ENCODE assay signal across 11 cellular contexts in genomic region chr19:51693246-51693645, GRCh38. TPM values are rescaled to one million over a fixed set of nuclear protein-coding genes. Genes with fewer than 3 reads are reported as not detected.
DNase-seq lines count a peak whose midpoint lies in the region; ATAC-seq, FAIRE-seq and TF ChIP-seq lines count a peak whose summit lies in the region.
"Had no signal": no experiment of that assay in that cellular context is flagged by ENCODE, and none has a peak within 500 bp of the region (broad histone marks: within the 10 kb centered on the region; RNA-seq: fewer than 3 reads in every experiment).

TSS of gene SPACA6 (plus strand) at chr19:51693330. CDS start at chr19:51693527, 197 bp downstream.

- H3K27me3 Mint-ChIP-seq in brain, result peaks cover 9% of the 10 kb centered on the region

- H3K9ac ChIP-seq in keratinocyte (ENCODE audit: control insufficient read depth, extremely low read depth, insufficient read depth, low read length) (no peak within 1 kb of the TSS), smooth muscle cell (ENCODE audit: low read depth) (no peak within 1 kb of the TSS)

- H3K4me3 ChIP-seq in HFF-Myc (replicated peaks; ENCODE audit: low read depth, low read length) (peak within 1 kb of the TSS; percentile 82), keratinocyte (ENCODE audit: control insufficient read depth in 2 of 3, extremely low read depth in 1 of 3, insufficient read depth in 2 of 3, low read depth in 1 of 3, low read length in 3 of 3) (no peak within 1 kb of the TSS), smooth muscle cell (peak within 1 kb of the TSS; percentile 65)

- H3K4me2 ChIP-seq in keratinocyte (ENCODE audit: control insufficient read depth, extremely low read depth, insufficient read depth, low read depth, low read length), result peak within 1 kb of the TSS; percentile 5
- peak within 1 kb of the TSS; percentile 91 for H3K4me2 ChIP-seq in smooth muscle cell

- H4K20me1 ChIP-seq in keratinocyte (ENCODE audit: control insufficient read depth, extremely low read depth, insufficient read depth, low read length), result peaks cover 5% of the 10 kb centered on the region
- H4K20me1 ChIP-seq in smooth muscle cell (ENCODE audit: low read depth), result peaks cover 74% of the 10 kb centered on the region

- H3K36me3 Mint-ChIP-seq in brain, result peaks cover 51% of the 10 kb centered on the region

- H3K36me3 ChIP-seq in keratinocyte (ENCODE audit: control insufficient read depth in 2 of 2, extremely low read depth in 1 of 2, insufficient read depth in 2 of 2, low read length in 2 of 2), result peaks cover 19 to 43% of the 10 kb centered on the region in 2 experiments
- no peaks in the 10 kb centered on the region for H3K36me3 ChIP-seq in smooth muscle cell (ENCODE audit: low read depth)
- H3K36me3 ChIP-seq: pancreas had no signal

- H3K9me3 ChIP-seq in keratinocyte (ENCODE audit: control insufficient read depth, low read depth, low read length) (no peaks in the 10 kb centered on the region), smooth muscle cell (replicated peaks; ENCODE audit: low read depth) (no peaks in the 10 kb centered on the region)
- H3K9me3 ChIP-seq: pancreas had no signal

- H3K4me1 ChIP-seq in keratinocyte (ENCODE audit: control insufficient read depth, extremely low read depth, insufficient read depth, low read length) (peaks cover 10% of the 10 kb centered on the region), smooth muscle cell (ENCODE audit: low read depth) (peaks cover 4% of the 10 kb centered on the region)
- H3K4me1 ChIP-seq: pancreas had no signal

- H3K27me3 ChIP-seq in keratinocyte (ENCODE audit: control insufficient read depth, extremely low read depth, insufficient read depth, low read length), result no peaks in the 10 kb centered on the region
- no peaks in the 10 kb centered on the region for H3K27me3 ChIP-seq in smooth muscle cell (ENCODE audit: low read depth)
- H3K27me3 ChIP-seq: pancreas had no signal

- ATAC-seq in HG03571 (IDR thresholded peaks at IDR 0.05; ENCODE audit: unreplicated experiment) (no peak), HG02678 (IDR thresholded peaks at IDR 0.05; ENCODE audit: unreplicated experiment) (no peak), HG03025 (IDR thresholded peaks at IDR 0.05; ENCODE audit: low FRiP score, unreplicated experiment) (no peak)
- ATAC-seq: pancreas had no signal

- DNase-seq in HFF-Myc (ENCODE audit: extremely low read depth, low read depth) (no peak), keratinocyte (ENCODE audit: low read depth, low spot score) (no peak), smooth muscle cell (lab: John Stamatoyannopoulos, UW; ENCODE audit: unreplicated experiment) (no peak), GM13977 (ENCODE audit: low spot score) (no peak)

- H2AFZ ChIP-seq in keratinocyte (ENCODE audit: control insufficient read depth, low read length) (no peak within 1 kb of the TSS), smooth muscle cell (ENCODE audit: low read depth) (no peak within 1 kb of the TSS)

- H3K27ac ChIP-seq in keratinocyte (ENCODE audit: control insufficient read depth, insufficient read depth, low read length), result no peak within 1 kb of the TSS
- peak within 1 kb of the TSS; percentile 96 for H3K27ac ChIP-seq in smooth muscle cell (ENCODE audit: low read depth)
- H3K27ac ChIP-seq: pancreas had no signal

- dilution Hi-C loops in keratinocyte (cut with MboI; ENCODE audit: extremely low pct_ligation_motif_present, low sequenced_read_pairs), result no loop called here

- no peak for FAIRE-seq in keratinocyte (lab: Jason Lieb, UNC)
- FAIRE-seq: G401.6, pancreas had no signal

- 95% methylated on average over 8 of the region's 8 CpGs for WGBS in smooth muscle cell (ENCODE audit: low lambda C conversion rate)

- peaks cover 58% of the 10 kb centered on the region for H3K79me2 ChIP-seq in keratinocyte (ENCODE audit: control insufficient read depth, insufficient read depth, low read length)
- H3K79me2 ChIP-seq in smooth muscle cell (ENCODE audit: low read depth), result peaks cover 90% of the 10 kb centered on the region

- in situ Hi-C loops in GM13977 (cut with MboI; ENCODE audit: low pct_unique_long_range_greater_than_20kb, low sequenced_read_pairs, unreplicated experiment), result no loop called here

- H3K4me3 Mint-ChIP-seq in brain, result peak within 1 kb of the TSS; percentile 84 to 94 (median 88)
- H3K4me3 Mint-ChIP-seq: stimulated activated naive CD8-positive, alpha-beta T cell treated with anti-CD3 and anti-CD28 coated beads, Interleukin-15, Interleukin-2, amounts not matched to agents 100 ng/mL and 50 ng/mL, for 24 hours had no signal

- H3K4me1 Mint-ChIP-seq in brain, result peaks cover 41% of the 10 kb centered on the region

- peaks cover 30% of the 10 kb centered on the region for H3F3A ChIP-seq in smooth muscle cell (ENCODE audit: low read depth)

- H3K9me3 Mint-ChIP-seq in brain, result peaks cover 0 to under 1% (median 0%) of the 10 kb centered on the region in 5 experiments
- H3K9me3 Mint-ChIP-seq: stimulated activated naive CD8-positive, alpha-beta T cell treated with anti-CD3 and anti-CD28 coated beads, Interleukin-15, Interleukin-2, amounts not matched to agents 100 ng/mL and 50 ng/mL, for 24 hours had no signal

- peaks cover 2% of the 10 kb centered on the region for H3K9me1 ChIP-seq in keratinocyte (ENCODE audit: control insufficient read depth, extremely low read depth, insufficient read depth, low read length)

- peak within 1 kb of the TSS; percentile 84 to 96 (median 93) for H3K27ac Mint-ChIP-seq in brain
- H3K27ac Mint-ChIP-seq: stimulated activated naive CD8-positive, alpha-beta T cell treated with anti-CD3 and anti-CD28 coated beads, Interleukin-15, Interleukin-2, amounts not matched to agents 100 ng/mL and 50 ng/mL, for 24 hours had no signal

- TF ChIP-seq CTCF in HFF-Myc (IDR thresholded peaks at IDR 0.05; ENCODE audit: low read depth, low read length, missing control alignments), result no peak
- TF ChIP-seq CTCF in brain (conservative IDR thresholded peaks at IDR 0.05), result no peak
- no peak for TF ChIP-seq CTCF in keratinocyte (optimal IDR thresholded peaks at IDR 0.05 in 1 of 3, IDR thresholded peaks at IDR 0.05 in 1 of 3, conservative IDR thresholded peaks at IDR 0.05 in 1 of 3; ENCODE audit: extremely low read depth in 1 of 3, insufficient read depth in 2 of 3, low read length in 3 of 3)
- TF ChIP-seq CTCF in smooth muscle cell (IDR thresholded peaks at IDR 0.05; ENCODE audit: borderline replicate concordance, insufficient read depth, poor library complexity, severe bottlenecking), result no peak
- no peak for TF ChIP-seq CTCF in GM13977 (IDR thresholded peaks at IDR 0.05; ENCODE audit: extremely low read depth, insufficient read depth, missing control alignments)

RNA-seq across cellular contexts. Expression of gene SPACA6, which starts in this region (rescaled TPM):
- 5.9 TPM for polyA plus RNA-seq in brain (ENCODE audit: insufficient read depth, low read depth, low replicate concordance)
- 3.9 to 9.4 TPM (median 4.3 TPM) in 3 replicates for polyA plus RNA-seq in keratinocyte
- polyA plus RNA-seq in keratinocyte (2011; ENCODE audit: low read depth), result 3.3 TPM
- 1.8 and 6.0 TPM in 2 replicates for polyA plus RNA-seq in keratinocyte (2011; cell fraction: cytosol; rRNA removed)
- polyA plus RNA-seq in keratinocyte (2011; cell fraction: nucleus; rRNA removed), result 10.8 and 19.3 TPM in 2 replicates
- 4.3 and 10.4 TPM in 2 replicates for polyA plus RNA-seq in keratinocyte (2012; ENCODE audit: low replicate concordance)
- polyA minus RNA-seq in keratinocyte, result 1.1 to 4.5 TPM (median 2.5 TPM) in 3 replicates
- polyA minus RNA-seq in keratinocyte (2011; cell fraction: cytosol; rRNA and poly(A)+ RNA removed), result not detected
- polyA minus RNA-seq in keratinocyte (2011; cell fraction: nucleus; rRNA and poly(A)+ RNA removed), result 5.0 and 6.2 TPM in 2 replicates
- 3.3 and 4.1 TPM in 2 replicates for total RNA-seq in smooth muscle cell
- polyA plus RNA-seq in smooth muscle cell, result 3.0 and 4.3 TPM in 2 replicates

Comparison
In these comparisons a context has a peak if more than half of its experiments do, and no peak if none do; other contexts are left out.
1. H3K4me3 ChIP-seq: peak in HFF-Myc (single experiment) and smooth muscle cell (single experiment); none in keratinocyte (0 of 3).